ENCODE assay signal across 15 cellular contexts in the genomic region with DNA sequence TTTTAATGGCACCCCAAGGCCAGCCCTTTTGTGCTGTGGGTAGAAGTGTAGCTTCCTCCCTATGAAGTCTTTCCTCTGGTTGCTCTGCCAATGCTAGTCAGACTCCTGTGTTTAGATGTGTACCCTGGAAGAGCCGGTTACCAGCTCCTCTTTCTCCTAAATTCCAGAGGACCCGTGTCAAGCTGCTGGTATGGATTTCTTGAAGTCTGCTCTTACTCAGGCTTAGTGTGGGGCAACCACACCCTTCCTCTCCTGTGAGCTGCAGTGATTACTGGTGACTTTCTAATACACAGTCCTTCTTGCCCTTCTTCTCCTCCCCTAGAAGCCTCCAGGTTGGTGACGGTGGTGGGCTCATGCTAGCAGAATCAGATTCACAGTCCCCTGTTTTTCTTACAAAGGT.
A peak's percentile ranks its signal among the peaks of the same experiment; 100 is the strongest.
DNase-seq lines count a peak whose midpoint lies in the region; ATAC-seq and TF ChIP-seq lines count a peak whose summit lies in the region.
"Had no signal": no experiment of that assay in that cellular context is flagged by ENCODE, and none has a peak within 500 bp of the region (broad histone marks: within the 10 kb centered on the region; RNA-seq: fewer than 3 reads in every experiment).

No MANE protein-coding gene starts in this region.

- TF ChIP-seq CTCF in BJ (IDR thresholded peaks at IDR 0.05; ENCODE audit: insufficient read depth, low read depth, low read length) (no peak), IMR-90 (conservative IDR thresholded peaks at IDR 0.05; ENCODE audit: low read depth, low read length) (no peak), cardiac fibroblast (IDR thresholded peaks at IDR 0.05; ENCODE audit: low read depth, low read length) (no peak), Peyer's patch (IDR thresholded peaks at IDR 0.05) (no peak), OCI-LY7 (conservative IDR thresholded peaks at IDR 0.05; ENCODE audit: low read length) (no peak)

- in situ Hi-C loops in IMR-90 (cut with MboI; ENCODE audit: low sequenced_read_pairs) = no loop called here

- peaks cover 14% of the 10 kb centered on the region for H3K4me1 ChIP-seq in IMR-90 (ENCODE audit: control insufficient read depth, insufficient read depth, low read length)
- peaks cover 15% of the 10 kb centered on the region for H3K4me1 ChIP-seq in mesenchymal stem cell (ENCODE audit: control insufficient read depth, insufficient read depth, low read depth, low read length)
- H3K4me1 ChIP-seq in Peyer's patch = no peaks in the 10 kb centered on the region
- H3K4me1 ChIP-seq in OCI-LY7 (ENCODE audit: insufficient read depth, low read length, poor library complexity, severe bottlenecking) = no peaks in the 10 kb centered on the region
- H3K4me1 ChIP-seq: pancreas had no signal

- H4K5ac ChIP-seq in IMR-90 (ENCODE audit: low read depth, low read length) = no peak overlapping the region

- H3K9ac ChIP-seq in IMR-90 (ENCODE audit: low read depth, low read length) (no peak overlapping the region), mesenchymal stem cell (ENCODE audit: low read length) (peak overlapping the region; percentile 34)

- H3K9me1 ChIP-seq in IMR-90 (ENCODE audit: insufficient read depth, low read length) = peaks cover 13% of the 10 kb centered on the region; the same call in 1 of the 2 replicates

- peak; percentile 31 for DNase-seq in BJ (ENCODE audit: low read depth)
- DNase-seq in IMR-90 = peak; percentile 67
- DNase-seq in cardiac fibroblast (ENCODE audit: low read depth in 2 of 2) = peak; percentile 67 to 87
- DNase-seq in mesenchymal stem cell = peak; percentile 72
- DNase-seq in NCI-H2196 treated with DMSO at 0.1 percent for 48 hours (lab: John Stamatoyannopoulos, UW; ENCODE audit: unreplicated experiment) = no peak
- DNase-seq in Peyer's patch = no peak
- no peak for DNase-seq in OCI-LY7 (ENCODE audit: low spot score)
- no peak for DNase-seq in ecto neural progenitor cell (ENCODE audit: low spot score)
- DNase-seq: activated naive CD4-positive, alpha-beta T cell treated with anti-CD3 and anti-CD28 coated beads for 36 hours; CD4-positive, CD25-positive, alpha-beta regulatory T cell; heart left ventricle; NCI-H1436 treated with DMSO at 0.1 percent for 48 hours; pancreas; T-helper 17 cell had no signal

- BruUV-seq in IMR-90 (replicated peaks; lab: Mats Ljungman, UMichigan) = no TSS peak
- no TSS peak for BruUV-seq in OCI-LY7 (replicated peaks; lab: Mats Ljungman, UMichigan)

- 0 out of 2 replicates have a peak overlapping the region, but pooled peaks have one; percentile 22 for H3K18ac ChIP-seq in IMR-90 (ENCODE audit: low read depth, low read length)
- H3K18ac ChIP-seq in mesenchymal stem cell (ENCODE audit: low read depth in 1 of 2, low read length in 2 of 2) = peak overlapping the region; percentile 45 to 84

- H3K36me3 ChIP-seq in BJ (ENCODE audit: control insufficient read depth, insufficient read depth, low read length) (no peaks in the 10 kb centered on the region), IMR-90 (ENCODE audit: control insufficient read depth, insufficient read depth, low read length) (no peaks in the 10 kb centered on the region), mesenchymal stem cell (ENCODE audit: control insufficient read depth in 1 of 2, insufficient read depth in 2 of 2, low read depth in 1 of 2, low read length in 2 of 2) (no peaks in the 10 kb centered on the region), Peyer's patch (no peaks in the 10 kb centered on the region), OCI-LY7 (ENCODE audit: insufficient read depth, low read length) (no peaks in the 10 kb centered on the region)
- H3K36me3 ChIP-seq: heart left ventricle, pancreas had no signal

- H2AFZ ChIP-seq in IMR-90 (replicated peaks; ENCODE audit: low read length, poor library complexity) (peak overlapping the region; percentile 79), mesenchymal stem cell (ENCODE audit: low read depth, low read length) (no peak overlapping the region), OCI-LY7 (ENCODE audit: low read length) (no peak overlapping the region)

- TF ChIP-seq RAD21 in IMR-90 (IDR thresholded peaks at IDR 0.05; ENCODE audit: low read length) = 0 out of 2 replicates have a peak, but pooled peaks have one; percentile 1

- H3K4ac ChIP-seq in IMR-90 (ENCODE audit: low read depth, low read length) (peak overlapping the region; percentile 94), mesenchymal stem cell (ENCODE audit: low read depth in 1 of 2, low read length in 2 of 2) (peak overlapping the region in 1 of 2 experiments; percentile 1)

- H4K20me1 ChIP-seq in IMR-90 (ENCODE audit: insufficient read depth, low read length) = no peaks in the 10 kb centered on the region
- H4K20me1 ChIP-seq in OCI-LY7 (ENCODE audit: insufficient read depth, low read length) = no peaks in the 10 kb centered on the region

- peak overlapping the region; percentile 64 for H2BK20ac ChIP-seq in IMR-90 (ENCODE audit: low read depth, low read length)

- H3K9me2 ChIP-seq in OCI-LY7 (ENCODE audit: insufficient read depth, low read length) = no peaks in the 10 kb centered on the region

- peak overlapping the region; percentile 69 for H2AK5ac ChIP-seq in IMR-90 (ENCODE audit: low read depth, low read length)
- H2AK5ac ChIP-seq in mesenchymal stem cell (ENCODE audit: low read length, severe bottlenecking) = peak overlapping the region; percentile 41

- H3K4me2 ChIP-seq in IMR-90 (ENCODE audit: low read depth, low read length) (peak overlapping the region; percentile 29; the same call in 1 of the 2 replicates), mesenchymal stem cell (ENCODE audit: low read length, poor library complexity, severe bottlenecking) (no peak overlapping the region), OCI-LY7 (ENCODE audit: low read length) (no peak overlapping the region)

- peak overlapping the region; percentile 3 to 22; a peak in 3 of 4 replicates for H4K8ac ChIP-seq in IMR-90 (ENCODE audit: low read depth in 2 of 2, low read length in 2 of 2)
- H4K8ac ChIP-seq in mesenchymal stem cell (ENCODE audit: low read length) = peak overlapping the region; percentile 5

- WGBS in IMR-90 (ENCODE audit: extremely low coverage in 2 of 2, insufficient read length in 1 of 2), 2 experiments = no CpG with 5 or more reads among the region's 3 CpGs
- 13% methylated on average over 2 of the region's 3 CpGs for WGBS in mesenchymal stem cell

- dilution Hi-C loops in IMR-90 (cut with HindIII; ENCODE audit: low sequenced_read_pairs, unreplicated experiment) = no loop called here

- POLR2A ChIA-PET in BJ (lab: Charles Lee) = no interaction called here
- POLR2A ChIA-PET in IMR-90 (lab: Charles Lee; ENCODE audit: unreplicated experiment) = no interaction called here
- POLR2A ChIA-PET in OCI-LY7 (lab: Charles Lee) = interaction anchor here (0.5 to 0.7 kb wide), 2 partner anchors 165 to 204 kb away, joined by 3 to 5 read pairs; no protein-coding TSS in a partner anchor

- CTCF ChIA-PET in BJ (lab: Yijun Ruan, JAX) (interaction anchor here (0.6 kb wide), 1 partner anchor 21 kb away, joined by 3 read pairs; no protein-coding TSS in a partner anchor), IMR-90 (lab: Yijun Ruan, JAX) (no interaction called here), OCI-LY7 (lab: Charles Lee; ENCODE audit: unreplicated experiment) (no interaction called here)

- H3K14ac ChIP-seq in IMR-90 (replicated peaks; ENCODE audit: low read depth, low read length) (peak overlapping the region; percentile 79), mesenchymal stem cell (ENCODE audit: low read length in 2 of 2) (no peak overlapping the region)

- H3K4me3 ChIP-seq in BJ (ENCODE audit: low read depth, low read length) (no peak overlapping the region), IMR-90 (ENCODE audit: insufficient read depth, low read depth, low read length) (no peak overlapping the region), cardiac fibroblast (replicated peaks in 1 of 2; ENCODE audit: low read depth in 2 of 2, low read length in 2 of 2) (no peak overlapping the region), mesenchymal stem cell (ENCODE audit: insufficient read depth in 1 of 2, low read depth in 1 of 2, low read length in 2 of 2) (no peak overlapping the region), Peyer's patch (no peak overlapping the region), OCI-LY7 (ENCODE audit: low read depth, low read length, poor library complexity, severe bottlenecking) (no peak overlapping the region)
- H3K4me3 ChIP-seq: heart left ventricle, lung, pancreas had no signal

- no peaks in the 10 kb centered on the region for H3K9me3 ChIP-seq in IMR-90 (ENCODE audit: control insufficient read depth, insufficient read depth, low read length)
- no peaks in the 10 kb centered on the region for H3K9me3 ChIP-seq in mesenchymal stem cell (ENCODE audit: control insufficient read depth, low read length)
- no peaks in the 10 kb centered on the region for H3K9me3 ChIP-seq in Peyer's patch
- H3K9me3 ChIP-seq in OCI-LY7 (ENCODE audit: low read length) = no peaks in the 10 kb centered on the region
- H3K9me3 ChIP-seq: heart left ventricle, pancreas had no signal

- peak overlapping the region; percentile 28; the same call in 1 of the 2 replicates for H3K23ac ChIP-seq in IMR-90 (ENCODE audit: low read depth, low read length)
- no peak overlapping the region for H3K23ac ChIP-seq in mesenchymal stem cell (ENCODE audit: low read length in 2 of 2)

- peak overlapping the region; percentile 93 for H2BK120ac ChIP-seq in IMR-90 (ENCODE audit: low read depth, low read length)
- H2BK120ac ChIP-seq in mesenchymal stem cell (ENCODE audit: low read depth, low read length) = peak overlapping the region; percentile 74

- H3K27me3 ChIP-seq in BJ (ENCODE audit: control insufficient read depth, insufficient read depth, low read length) = no peaks in the 10 kb centered on the region
- H3K27me3 ChIP-seq in IMR-90 (ENCODE audit: control insufficient read depth, insufficient read depth, low read length) = peaks cover under 1% of the 10 kb centered on the region; the same call in 1 of the 2 replicates
- no peaks in the 10 kb centered on the region for H3K27me3 ChIP-seq in mesenchymal stem cell (ENCODE audit: control insufficient read depth in 1 of 2, insufficient read depth in 1 of 2, low read length in 2 of 2)
- peaks cover 0 to 3% of the 10 kb centered on the region in 2 donors for H3K27me3 ChIP-seq in Peyer's patch
- H3K27me3 ChIP-seq: pancreas had no signal

- peak overlapping the region; percentile 67; the same call in 1 of the 2 replicates for H3K56ac ChIP-seq in IMR-90 (ENCODE audit: extremely low read depth, insufficient read depth, low read length)

- TF ChIP-seq POLR2A in IMR-90 (IDR thresholded peaks at IDR 0.05; ENCODE audit: low read depth, low read length) (no peak), Peyer's patch (IDR thresholded peaks at IDR 0.05) (no peak)

- H2BK12ac ChIP-seq in mesenchymal stem cell (ENCODE audit: low read length in 2 of 2) = peak overlapping the region; percentile 55 to 98

- H3K27ac ChIP-seq in IMR-90 (ENCODE audit: insufficient read depth, low read length) = peak overlapping the region; percentile 6; the same call in 1 of the 2 replicates
- H3K27ac ChIP-seq in mesenchymal stem cell (ENCODE audit: low read length, poor library complexity, severe bottlenecking) = no peak overlapping the region
- H3K27ac ChIP-seq in Peyer's patch = no peak overlapping the region
- no peak overlapping the region for H3K27ac ChIP-seq in OCI-LY7 (ENCODE audit: low read depth, low read length, poor library complexity, severe bottlenecking)
- H3K27ac ChIP-seq: pancreas had no signal

- no peaks in the 10 kb centered on the region for H3K79me2 ChIP-seq in OCI-LY7 (ENCODE audit: insufficient read depth, low read depth, low read length)

- H2BK5ac ChIP-seq in IMR-90 (ENCODE audit: low read depth, low read length, poor library complexity, severe bottlenecking) (peak overlapping the region; percentile 53), mesenchymal stem cell (ENCODE audit: low read depth, low read length, poor library complexity, severe bottlenecking) (no peak overlapping the region)

- H4K91ac ChIP-seq in IMR-90 (ENCODE audit: insufficient read depth, low read depth, low read length) (peak overlapping the region; percentile 79), mesenchymal stem cell (ENCODE audit: low read length) (peak overlapping the region; percentile 27)

- ATAC-seq in IMR-90 (ENCODE audit: low read depth) = peak; percentile 80
- ATAC-seq: pancreas, T-helper 17 cell had no signal

- H3K79me1 ChIP-seq in IMR-90 (ENCODE audit: low read depth in 1 of 2, low read length in 2 of 2) (no peaks in the 10 kb centered on the region), mesenchymal stem cell (replicated peaks; ENCODE audit: low read length, poor library complexity, severe bottlenecking) (no peaks in the 10 kb centered on the region)

- peak overlapping the region; percentile 18 for H2AK9ac ChIP-seq in IMR-90 (replicated peaks; ENCODE audit: low read depth, low read length, poor library complexity)

- H2BK15ac ChIP-seq in IMR-90 (ENCODE audit: low read depth, low read length) = peak overlapping the region; percentile 72; the same call in 2 of the 3 replicates
- H2BK15ac ChIP-seq in mesenchymal stem cell (ENCODE audit: low read depth, poor library complexity, severe bottlenecking) = peak overlapping the region; percentile 55

- intact Hi-C loops in IMR-90 (cut with micrococcal nuclease) = loop anchor here (10.0 kb wide), 2 partner anchors 209 to 1541 kb away; no protein-coding TSS in a partner anchor
- intact Hi-C loops in OCI-LY7 (cut with micrococcal nuclease; ENCODE audit: unreplicated experiment) = no loop called here

Comparison
In these comparisons a context has a peak if more than half of its experiments do, and no peak if none do; other contexts are left out.
1. DNase-seq: peak in BJ (single experiment), IMR-90 (single experiment), cardiac fibroblast (2 of 2) and mesenchymal stem cell (single experiment); none in NCI-H2196 treated with DMSO at 0.1 percent for 48 hours (single experiment), Peyer's patch (0 of 3), OCI-LY7 (single experiment) and ecto neural progenitor cell (single experiment).